2 cellular contexts compared by ENCODE assay signal in genomic region chr14:103699901-103700752, GRCh38.
TF ChIP-seq lines count a peak whose summit lies in the region.

No MANE protein-coding gene starts in this region.

TF ChIP-seq in IMR-90, 13 proteins besides CTCF, POLR2A, EP300 and RAD21:
- TF ChIP-seq CEBPB (IDR thresholded peaks at IDR 0.05; ENCODE audit: low read depth, low read length) (no peak), BHLHE40 (IDR thresholded peaks at IDR 0.05; ENCODE audit: low read depth, low read length) (no peak), CHD1 (IDR thresholded peaks at IDR 0.05; ENCODE audit: low read depth, low read length) (no peak), ELK1 (IDR thresholded peaks at IDR 0.05; ENCODE audit: borderline replicate concordance, low read depth, low read length) (no peak), NFE2L2 (IDR thresholded peaks at IDR 0.05; ENCODE audit: low read depth, low read length) (no peak), FOS (IDR thresholded peaks at IDR 0.05; ENCODE audit: low read depth, low read length) (no peak), SMC3 (IDR thresholded peaks at IDR 0.05; ENCODE audit: low read depth, low read length) (no peak), RCOR1 (IDR thresholded peaks at IDR 0.05; ENCODE audit: insufficient replicate concordance, low read length) (no peak), MAZ (IDR thresholded peaks at IDR 0.05; ENCODE audit: borderline replicate concordance, low read depth, low read length) (no peak), MXI1 (IDR thresholded peaks at IDR 0.05; ENCODE audit: borderline replicate concordance, low read depth, low read length) (no peak), USF2 (IDR thresholded peaks at IDR 0.05; ENCODE audit: low read depth, low read length) (no peak)

TF ChIP-seq in GM12878, 131 proteins besides CTCF, POLR2A, EP300 and RAD21:
- TF ChIP-seq BCL11A (IDR thresholded peaks at IDR 0.05; ENCODE audit: low read depth, low read length) (no peak), MTA2 (IDR thresholded peaks at IDR 0.05; ENCODE audit: low read depth) (no peak), BCLAF1 (IDR thresholded peaks at IDR 0.05) (no peak), NR2C2 (IDR thresholded peaks at IDR 0.05; ENCODE audit: borderline replicate concordance, control insufficient read depth, insufficient read length, low read depth) (no peak), ZBED1 (IDR thresholded peaks at IDR 0.05; ENCODE audit: borderline replicate concordance) (no peak), ATF2 (IDR thresholded peaks at IDR 0.05; ENCODE audit: low read length) (no peak), TCF3 (IDR thresholded peaks at IDR 0.05; ENCODE audit: borderline replicate concordance, insufficient read depth, low read depth, low read length) (no peak), ZBTB11 (CRISPR knock-in tag; IDR thresholded peaks at IDR 0.05) (no peak), KDM1A (IDR thresholded peaks at IDR 0.05; ENCODE audit: borderline replicate concordance) (no peak)
